Comparison of ENCODE assay signal across 1 cellular context in the genomic region with DNA sequence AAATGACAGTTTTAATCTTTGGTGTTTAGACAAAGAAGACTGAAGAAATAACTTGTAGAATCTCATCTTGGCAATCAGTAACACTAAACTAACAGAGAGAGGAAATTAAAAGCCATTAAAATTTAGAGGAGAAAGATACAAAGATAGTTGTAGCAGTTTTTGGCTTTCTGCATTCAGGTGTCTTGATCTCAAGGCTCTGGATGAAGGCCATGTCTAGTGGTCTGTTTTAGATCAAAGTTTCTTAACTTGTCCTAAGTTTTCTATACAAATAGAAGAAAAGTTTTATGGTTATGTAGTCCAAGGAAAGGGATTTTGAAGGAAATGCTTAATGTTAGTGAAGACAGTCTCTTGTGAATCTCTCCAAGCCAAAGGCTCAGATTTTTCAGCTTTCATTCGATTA.
TF ChIP-seq lines count a peak whose summit lies in the region.

No MANE protein-coding gene starts in this region.

TF ChIP-seq in GM23338, 12 proteins besides CTCF, POLR2A, EP300 and RAD21:
- TF ChIP-seq, protein P1, sequence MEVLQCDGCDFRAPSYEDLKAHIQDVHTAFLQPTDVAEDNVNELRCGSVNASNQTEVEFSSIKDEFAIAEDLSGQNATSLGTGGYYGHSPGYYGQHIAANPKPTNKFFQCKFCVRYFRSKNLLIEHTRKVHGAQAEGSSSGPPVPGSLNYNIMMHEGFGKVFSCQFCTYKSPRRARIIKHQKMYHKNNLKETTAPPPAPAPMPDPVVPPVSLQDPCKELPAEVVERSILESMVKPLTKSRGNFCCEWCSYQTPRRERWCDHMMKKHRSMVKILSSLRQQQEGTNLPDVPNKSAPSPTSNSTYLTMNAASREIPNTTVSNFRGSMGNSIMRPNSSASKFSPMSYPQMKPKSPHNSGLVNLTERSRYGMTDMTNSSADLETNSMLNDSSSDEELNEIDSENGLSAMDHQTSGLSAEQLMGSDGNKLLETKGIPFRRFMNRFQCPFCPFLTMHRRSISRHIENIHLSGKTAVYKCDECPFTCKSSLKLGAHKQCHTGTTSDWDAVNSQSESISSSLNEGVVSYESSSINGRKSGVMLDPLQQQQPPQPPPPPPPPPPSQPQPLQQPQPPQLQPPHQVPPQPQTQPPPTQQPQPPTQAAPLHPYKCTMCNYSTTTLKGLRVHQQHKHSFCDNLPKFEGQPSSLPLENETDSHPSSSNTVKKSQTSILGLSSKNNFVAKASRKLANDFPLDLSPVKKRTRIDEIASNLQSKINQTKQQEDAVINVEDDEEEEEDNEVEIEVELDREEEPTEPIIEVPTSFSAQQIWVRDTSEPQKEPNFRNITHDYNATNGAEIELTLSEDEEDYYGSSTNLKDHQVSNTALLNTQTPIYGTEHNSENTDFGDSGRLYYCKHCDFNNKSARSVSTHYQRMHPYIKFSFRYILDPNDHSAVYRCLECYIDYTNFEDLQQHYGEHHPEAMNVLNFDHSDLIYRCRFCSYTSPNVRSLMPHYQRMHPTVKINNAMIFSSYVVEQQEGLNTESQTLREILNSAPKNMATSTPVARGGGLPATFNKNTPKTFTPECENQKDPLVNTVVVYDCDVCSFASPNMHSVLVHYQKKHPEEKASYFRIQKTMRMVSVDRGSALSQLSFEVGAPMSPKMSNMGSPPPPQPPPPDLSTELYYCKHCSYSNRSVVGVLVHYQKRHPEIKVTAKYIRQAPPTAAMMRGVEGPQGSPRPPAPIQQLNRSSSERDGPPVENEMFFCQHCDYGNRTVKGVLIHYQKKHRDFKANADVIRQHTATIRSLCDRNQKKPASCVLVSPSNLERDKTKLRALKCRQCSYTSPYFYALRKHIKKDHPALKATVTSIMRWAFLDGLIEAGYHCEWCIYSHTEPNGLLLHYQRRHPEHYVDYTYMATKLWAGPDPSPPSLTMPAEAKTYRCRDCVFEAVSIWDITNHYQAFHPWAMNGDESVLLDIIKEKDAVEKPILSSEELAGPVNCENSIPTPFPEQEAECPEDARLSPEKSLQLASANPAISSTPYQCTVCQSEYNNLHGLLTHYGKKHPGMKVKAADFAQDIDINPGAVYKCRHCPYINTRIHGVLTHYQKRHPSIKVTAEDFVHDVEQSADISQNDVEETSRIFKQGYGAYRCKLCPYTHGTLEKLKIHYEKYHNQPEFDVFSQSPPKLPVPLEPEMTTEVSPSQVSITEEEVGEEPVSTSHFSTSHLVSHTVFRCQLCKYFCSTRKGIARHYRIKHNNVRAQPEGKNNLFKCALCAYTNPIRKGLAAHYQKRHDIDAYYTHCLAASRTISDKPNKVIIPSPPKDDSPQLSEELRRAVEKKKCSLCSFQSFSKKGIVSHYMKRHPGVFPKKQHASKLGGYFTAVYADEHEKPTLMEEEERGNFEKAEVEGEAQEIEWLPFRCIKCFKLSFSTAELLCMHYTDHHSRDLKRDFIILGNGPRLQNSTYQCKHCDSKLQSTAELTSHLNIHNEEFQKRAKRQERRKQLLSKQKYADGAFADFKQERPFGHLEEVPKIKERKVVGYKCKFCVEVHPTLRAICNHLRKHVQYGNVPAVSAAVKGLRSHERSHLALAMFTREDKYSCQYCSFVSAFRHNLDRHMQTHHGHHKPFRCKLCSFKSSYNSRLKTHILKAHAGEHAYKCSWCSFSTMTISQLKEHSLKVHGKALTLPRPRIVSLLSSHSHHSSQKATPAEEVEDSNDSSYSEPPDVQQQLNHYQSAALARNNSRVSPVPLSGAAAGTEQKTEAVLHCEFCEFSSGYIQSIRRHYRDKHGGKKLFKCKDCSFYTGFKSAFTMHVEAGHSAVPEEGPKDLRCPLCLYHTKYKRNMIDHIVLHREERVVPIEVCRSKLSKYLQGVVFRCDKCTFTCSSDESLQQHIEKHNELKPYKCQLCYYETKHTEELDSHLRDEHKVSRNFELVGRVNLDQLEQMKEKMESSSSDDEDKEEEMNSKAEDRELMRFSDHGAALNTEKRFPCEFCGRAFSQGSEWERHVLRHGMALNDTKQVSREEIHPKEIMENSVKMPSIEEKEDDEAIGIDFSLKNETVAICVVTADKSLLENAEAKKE (CRISPR knock-in tag; IDR thresholded peaks at IDR 0.05), result no peak
- TF ChIP-seq EZH2 (IDR thresholded peaks at IDR 0.05; ENCODE audit: low read depth, unreplicated experiment) (no peak), POLR2AphosphoS5 (IDR thresholded peaks at IDR 0.05; ENCODE audit: low read depth) (no peak)
- TF ChIP-seq, protein P2, sequence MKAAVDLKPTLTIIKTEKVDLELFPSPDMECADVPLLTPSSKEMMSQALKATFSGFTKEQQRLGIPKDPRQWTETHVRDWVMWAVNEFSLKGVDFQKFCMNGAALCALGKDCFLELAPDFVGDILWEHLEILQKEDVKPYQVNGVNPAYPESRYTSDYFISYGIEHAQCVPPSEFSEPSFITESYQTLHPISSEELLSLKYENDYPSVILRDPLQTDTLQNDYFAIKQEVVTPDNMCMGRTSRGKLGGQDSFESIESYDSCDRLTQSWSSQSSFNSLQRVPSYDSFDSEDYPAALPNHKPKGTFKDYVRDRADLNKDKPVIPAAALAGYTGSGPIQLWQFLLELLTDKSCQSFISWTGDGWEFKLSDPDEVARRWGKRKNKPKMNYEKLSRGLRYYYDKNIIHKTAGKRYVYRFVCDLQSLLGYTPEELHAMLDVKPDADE (IDR thresholded peaks at IDR 0.05), result no peak
